In the genomic region with DNA sequence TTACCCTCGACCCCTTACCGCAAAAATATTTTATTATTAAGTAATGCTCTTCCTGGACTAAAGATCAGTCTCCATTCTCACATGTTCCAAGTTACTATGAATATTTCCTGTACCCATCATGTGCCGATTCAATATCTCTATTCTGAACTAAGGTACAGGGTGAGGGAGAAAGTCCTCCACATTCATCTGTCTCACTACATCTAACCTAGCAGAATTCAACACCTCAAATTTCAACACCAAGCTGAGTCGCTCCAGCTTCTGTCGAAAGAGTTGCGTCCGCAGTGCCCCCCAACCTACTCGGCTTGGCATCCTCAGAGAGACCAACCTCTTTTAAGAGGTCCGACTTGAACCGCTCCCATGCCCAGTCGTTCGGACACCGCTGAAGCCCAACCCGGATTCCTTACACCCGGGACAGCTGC, we compare ENCODE assay signal across 8 cellular contexts. TPM values are rescaled to one million over a fixed set of nuclear protein-coding genes. Genes with fewer than 3 reads are reported as not detected.
A peak's percentile ranks its signal among the peaks of the same experiment; 100 is the strongest.
DNase-seq lines count a peak whose midpoint lies in the region; ATAC-seq, FAIRE-seq and TF ChIP-seq lines count a peak whose summit lies in the region.

No MANE protein-coding gene starts in this region.

- H3K9me3 ChIP-seq in Peyer's patch (no peaks in the 10 kb centered on the region), endodermal cell (ENCODE audit: control insufficient read depth, low read length) (peaks cover 11% of the 10 kb centered on the region), mucosa of stomach (ENCODE audit: control insufficient read depth, low read length) (no peaks in the 10 kb centered on the region)

- H3K4me3 Mint-ChIP-seq in endodermal cell: peak overlapping the region; percentile 89

- no peak for ATAC-seq in HG02884 (IDR thresholded peaks at IDR 0.05; ENCODE audit: unreplicated experiment)

- H3K36me3 ChIP-seq in Peyer's patch (no peaks in the 10 kb centered on the region), endodermal cell (ENCODE audit: control insufficient read depth, insufficient read depth, low read length) (peaks cover 5% of the 10 kb centered on the region), mucosa of stomach (ENCODE audit: control insufficient read depth, insufficient read depth, low read length) (no peaks in the 10 kb centered on the region)

- H3K27me3 ChIP-seq in Peyer's patch (no peaks in the 10 kb centered on the region), endodermal cell (ENCODE audit: control insufficient read depth, insufficient read depth, low read length, poor library complexity, severe bottlenecking) (no peaks in the 10 kb centered on the region), mucosa of stomach (ENCODE audit: control insufficient read depth, insufficient read depth, low read length) (no peaks in the 10 kb centered on the region)

- peak overlapping the region; percentile 70 to 87 (median 77) for H3K4me3 ChIP-seq in Peyer's patch
- peak overlapping the region; percentile 98 for H3K4me3 ChIP-seq in endodermal cell (ENCODE audit: low read length)
- H3K4me3 ChIP-seq in mucosa of stomach (ENCODE audit: low read length): peak overlapping the region; percentile 33

- H3K9me3 Mint-ChIP-seq in endodermal cell: peaks cover 5% of the 10 kb centered on the region

- 3 to 8% methylated on average over 8 to 15 of the region's 15 CpGs for WGBS in endodermal cell (ENCODE audit: insufficient coverage in 1 of 2, insufficient read length in 1 of 2), 2 experiments

- H3K36me3 Mint-ChIP-seq in endodermal cell (ENCODE audit: low read depth): peaks cover 18% of the 10 kb centered on the region

- peak; percentile 74 for FAIRE-seq in H54 (lab: Jason Lieb, UNC)

- DNase-seq in EL (peak; percentile 51), H54 (ENCODE audit: insufficient read length, low spot score) (peak; percentile 3), Peyer's patch (peak in 1 of 3 donors; percentile 64), endodermal cell (no peak), occipital lobe (lab: John Stamatoyannopoulos, UW) (no peak), germinal center (ENCODE audit: low spot score) (no peak)

- peaks cover 20% of the 10 kb centered on the region for H3K4me1 Mint-ChIP-seq in endodermal cell

- H3K9ac ChIP-seq in endodermal cell (ENCODE audit: extremely low read depth, low read length, poor library complexity, severe bottlenecking) (peak overlapping the region; percentile 67), mucosa of stomach (ENCODE audit: low read length) (peak overlapping the region; percentile 85)

- H3K4me1 ChIP-seq in Peyer's patch (peaks cover 0 to 31% (median 3%) of the 10 kb centered on the region in 4 donors), endodermal cell (ENCODE audit: control insufficient read depth, insufficient read depth, low read length) (no peaks in the 10 kb centered on the region), mucosa of stomach (ENCODE audit: control insufficient read depth, insufficient read depth, low read length) (peaks cover 7% of the 10 kb centered on the region)

- TF ChIP-seq POLR2A in H54 (IDR thresholded peaks at IDR 0.05; ENCODE audit: low read depth, low read length): no peak
- no peak for TF ChIP-seq POLR2A in Peyer's patch (IDR thresholded peaks at IDR 0.05)

- peak overlapping the region; percentile 84 to 95 (median 91) for H3K27ac ChIP-seq in Peyer's patch
- H3K27ac ChIP-seq in endodermal cell (ENCODE audit: low read depth, low read length): no peak overlapping the region

- no peaks in the 10 kb centered on the region for H3K27me3 Mint-ChIP-seq in endodermal cell (ENCODE audit: insufficient read depth)

- peak overlapping the region; percentile 94 for H3K27ac Mint-ChIP-seq in endodermal cell

- TF ChIP-seq CTCF in Peyer's patch (IDR thresholded peaks at IDR 0.05) (no peak), endodermal cell (conservative IDR thresholded peaks at IDR 0.05) (no peak)

RNA-seq across cellular contexts. Expression of gene CERT1, which starts 1.0 kb away (rescaled TPM):
- 10 to 100 TPM; 32.2 to 52.0 (median 39.6) TPM for total RNA-seq in Peyer's patch
- 10 to 100 TPM; 51.0 to 73.5 TPM for total RNA-seq in endodermal cell
- polyA plus RNA-seq in endodermal cell (2013, experiment 1 of 2): 25.8 TPM
- polyA plus RNA-seq in endodermal cell (2013, experiment 2 of 2): 29.1 TPM
- 49.6 TPM for total RNA-seq in occipital lobe

RNA-seq across cellular contexts. Expression of gene POLK, which starts 1.3 kb away (rescaled TPM):
- total RNA-seq in Peyer's patch: 10 to 100 TPM; 24.5 to 58.6 (median 28.3) TPM
- total RNA-seq in endodermal cell: 10 to 100 TPM; 11.3 to 14.8 TPM
- 15.2 TPM for polyA plus RNA-seq in endodermal cell (2013, experiment 1 of 2)
- 15.4 TPM for polyA plus RNA-seq in endodermal cell (2013, experiment 2 of 2)
- total RNA-seq in occipital lobe: 56.5 TPM

Comparison
In these comparisons a context has a peak if more than half of its experiments do, and no peak if none do; other contexts are left out.
1. DNase-seq: peak in EL (single experiment) and H54 (single experiment); none in endodermal cell (single experiment), occipital lobe (single experiment) and germinal center (single experiment).
2. H3K4me3 ChIP-seq: peak in every context shown above with its lines; median percentile 98 in endodermal cell; 77 in Peyer's patch; 33 in mucosa of stomach.